Comparison of ENCODE assay signal across 22 cellular contexts in genomic region chr15:51334011-51334426, GRCh38. TPM values are rescaled to one million over a fixed set of nuclear protein-coding genes. Genes with fewer than 3 reads are reported as not detected.
DNase-seq lines count a peak whose midpoint lies in the region; ATAC-seq and TF ChIP-seq lines count a peak whose summit lies in the region.
"Had no signal": no experiment of that assay in that cellular context is flagged by ENCODE, and none has a peak within 500 bp of the region (broad histone marks: within the 10 kb centered on the region; RNA-seq: fewer than 3 reads in every experiment).

No MANE protein-coding gene starts in this region.

- ATAC-seq in HG02938 (IDR thresholded peaks at IDR 0.05; ENCODE audit: unreplicated experiment): no peak
- no peak for ATAC-seq in HG02642 (IDR thresholded peaks at IDR 0.05; ENCODE audit: poor library complexity, unreplicated experiment)
- ATAC-seq: activated CD4-positive, CD25-positive, alpha-beta regulatory T cell treated with anti-CD3 and anti-CD28 coated beads, Interleukin-2, amount 50 U/mL, for 24 hours; body of pancreas; HepG2; T-cell had no signal

- H3K4me3 ChIP-seq in HL-60 (replicated peaks; ENCODE audit: insufficient read depth, low read length) (no peak overlapping the region), colonic mucosa (no peak overlapping the region), retinal pigment epithelial cell (ENCODE audit: low read length) (no peak overlapping the region)
- H3K4me3 ChIP-seq: body of pancreas, Peyer's patch, sigmoid colon had no signal

- H3K27ac ChIP-seq in HL-60 (replicated peaks) (peak overlapping the region; percentile 57), colonic mucosa (peak overlapping the region; percentile 50)
- H3K27ac ChIP-seq: body of pancreas, Peyer's patch had no signal

- no peaks in the 10 kb centered on the region for H3K9me3 ChIP-seq in colonic mucosa
- H3K9me3 ChIP-seq: body of pancreas, Peyer's patch, sigmoid colon had no signal

- no peaks in the 10 kb centered on the region for H3K36me3 ChIP-seq in colonic mucosa
- H3K36me3 ChIP-seq: Peyer's patch, sigmoid colon had no signal

- intact Hi-C loops in colonic mucosa (cut with DNase I): no loop called here

- H3K27me3 ChIP-seq in HL-60 (ENCODE audit: insufficient read depth, poor library complexity, severe bottlenecking) (no peaks in the 10 kb centered on the region), colonic mucosa (no peaks in the 10 kb centered on the region)
- H3K27me3 ChIP-seq: body of pancreas, Peyer's patch, sigmoid colon had no signal

- DNase-seq in HL-60 (ENCODE audit: low read depth in 1 of 2, low spot score in 1 of 2) (peak in 1 of 2 experiments; percentile 61), NOMO-1 (lab: John Stamatoyannopoulos, UW; ENCODE audit: unreplicated experiment in 2 of 2) (peak; percentile 65 to 66), colonic mucosa (peak; percentile 52), retinal pigment epithelial cell (ENCODE audit: low read depth) (peak; percentile 40), NCI-H146 treated with DMSO at 0.1 percent for 48 hours (lab: John Stamatoyannopoulos, UW; ENCODE audit: unreplicated experiment) (no peak)
- DNase-seq: activated naive CD4-positive, alpha-beta T cell treated with anti-CD3 and anti-CD28 coated beads, Interleukin-2, amount 10 ng/mL, durations not matched to agents 7 days and 5 days; DND-41; effector memory CD4-positive, alpha-beta T cell; GOT3; immature natural killer cell; midbrain; NCI-H1105 treated with DMSO at 0.1 percent for 48 hours; nucleus accumbens; Peyer's patch; sigmoid colon; stimulated activated CD4-positive, alpha-beta T cell treated with anti-CD3 and anti-CD28 coated beads, Interleukin-4, amount 100 ng/mL, for 1 hour; T-cell had no signal

- no peak overlapping the region for H3K9ac ChIP-seq in colonic mucosa (ENCODE audit: low read depth in 2 of 2, low read length in 2 of 2)

- H3K4me1 ChIP-seq in colonic mucosa: peaks cover 13% of the 10 kb centered on the region
- H3K4me1 ChIP-seq: body of pancreas, Peyer's patch had no signal

- TF ChIP-seq CTCF in HL-60 (IDR thresholded peaks at IDR 0.05; ENCODE audit: insufficient read depth, low read length): no peak
- no peak for TF ChIP-seq CTCF in colonic mucosa (IDR thresholded peaks at IDR 0.05)
- TF ChIP-seq CTCF in retinal pigment epithelial cell (conservative IDR thresholded peaks at IDR 0.05; ENCODE audit: low read depth, low read length): no peak

RNA-seq across cellular contexts. Expression of gene CYP19A1, which starts 4.4 kb away (rescaled TPM):
- total RNA-seq in colonic mucosa: not detected

RNA-seq across cellular contexts. Expression of gene GLDN, which starts 7.4 kb away (rescaled TPM):
- 1 to 10 TPM; 3.7 to 8.6 TPM for total RNA-seq in colonic mucosa
